In the genomic region with DNA sequence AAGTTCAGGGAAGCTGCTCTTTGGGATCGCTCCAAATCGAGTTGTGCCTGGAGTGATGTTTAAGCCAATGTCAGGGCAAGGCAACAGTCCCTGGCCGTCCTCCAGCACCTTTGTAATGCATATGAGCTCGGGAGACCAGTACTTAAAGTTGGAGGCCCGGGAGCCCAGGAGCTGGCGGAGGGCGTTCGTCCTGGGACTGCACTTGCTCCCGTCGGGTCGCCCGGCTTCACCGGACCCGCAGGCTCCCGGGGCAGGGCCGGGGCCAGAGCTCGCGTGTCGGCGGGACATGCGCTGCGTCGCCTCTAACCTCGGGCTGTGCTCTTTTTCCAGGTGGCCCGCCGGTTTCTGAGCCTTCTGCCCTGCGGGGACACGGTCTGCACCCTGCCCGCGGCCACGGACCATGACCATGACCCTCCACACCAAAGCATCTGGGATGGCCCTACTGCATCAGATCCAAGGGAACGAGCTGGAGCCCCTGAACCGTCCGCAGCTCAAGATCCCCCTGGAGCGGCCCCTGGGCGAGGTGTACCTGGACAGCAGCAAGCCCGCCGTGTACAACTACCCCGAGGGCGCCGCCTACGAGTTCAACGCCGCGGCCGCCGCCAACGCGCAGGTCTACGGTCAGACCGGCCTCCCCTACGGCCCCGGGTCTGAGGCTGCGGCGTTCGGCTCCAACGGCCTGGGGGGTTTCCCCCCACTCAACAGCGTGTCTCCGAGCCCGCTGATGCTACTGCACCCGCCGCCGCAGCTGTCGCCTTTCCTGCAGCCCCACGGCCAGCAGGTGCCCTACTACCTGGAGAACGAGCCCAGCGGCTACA, we compare ENCODE assay signal across 8 cellular contexts. TPM values are rescaled to one million over a fixed set of nuclear protein-coding genes. Genes with fewer than 3 reads are reported as not detected.
DNase-seq lines count a peak whose midpoint lies in the region; ATAC-seq and TF ChIP-seq lines count a peak whose summit lies in the region.

A gene (plus strand): TSS at position 170 of the 818 bp plus-strand sequence. CDS start 231 bp downstream, at position 401.

- H3K27ac ChIP-seq in SJCRH30 (no peak within 1 kb of the TSS), fibroblast of lung (ENCODE audit: insufficient read depth, low read length) (no peak within 1 kb of the TSS)

- no peaks in the 10 kb centered on the region for H4K20me1 ChIP-seq in fibroblast of lung (ENCODE audit: control insufficient read depth, extremely low read depth, insufficient read depth, low read length)

- ATAC-seq in GM19035 (IDR thresholded peaks at IDR 0.05; ENCODE audit: unreplicated experiment): peak; percentile 42
- peak; percentile 62 for ATAC-seq in omental fat pad (ENCODE audit: low FRiP score)
- ATAC-seq in HG03442 (IDR thresholded peaks at IDR 0.05; ENCODE audit: unreplicated experiment): no peak
- ATAC-seq in HG03097 (IDR thresholded peaks at IDR 0.05; ENCODE audit: low FRiP score, unreplicated experiment): no peak

- H3K4me3 ChIP-seq in SJCRH30 (peak within 1 kb of the TSS; percentile 15), fibroblast of lung (replicated peaks in 1 of 4; ENCODE audit: control extremely low read depth in 1 of 4, insufficient read depth in 1 of 4, low read depth in 3 of 4, low read length in 4 of 4) (peak within 1 kb of the TSS in 2 of 4 experiments; percentile 10 to 25)

- peak within 1 kb of the TSS; percentile 3 for H3K4me2 ChIP-seq in fibroblast of lung (ENCODE audit: extremely low read depth, insufficient read depth, low read length)

- no peak within 1 kb of the TSS for H3K9ac ChIP-seq in fibroblast of lung (ENCODE audit: insufficient read depth, low read length)

- H2AFZ ChIP-seq in fibroblast of lung (ENCODE audit: low read length): no peak within 1 kb of the TSS

- DNase-seq in SJCRH30 (peak in 1 of 2 experiments; percentile 15), fibroblast of lung (ENCODE audit: low read depth in 2 of 2) (peak in 1 of 2 donors; percentile 28), omental fat pad (ENCODE audit: low spot score) (peak; percentile 24), kidney tubule cell (ENCODE audit: low spot score) (no peak)
- no peak for DNase-seq in stimulated activated naive CD4-positive, alpha-beta T cell (lab: John Stamatoyannopoulos, UW)

- H3K9me3 ChIP-seq in SJCRH30 (replicated peaks): no peaks in the 10 kb centered on the region
- no peaks in the 10 kb centered on the region for H3K9me3 ChIP-seq in fibroblast of lung (ENCODE audit: control insufficient read depth, insufficient read depth, low read depth, low read length)

- H3K79me2 ChIP-seq in fibroblast of lung (ENCODE audit: control insufficient read depth, insufficient read depth, low read length): no peaks in the 10 kb centered on the region

- no peak for TF ChIP-seq CTCF in fibroblast of lung (conservative IDR thresholded peaks at IDR 0.05 in 1 of 2, IDR thresholded peaks at IDR 0.05 in 1 of 2; ENCODE audit: low read depth in 1 of 2, low read length in 2 of 2)
- TF ChIP-seq CTCF in omental fat pad (IDR thresholded peaks at IDR 0.05): no peak

- H3K36me3 ChIP-seq in SJCRH30 (no peaks in the 10 kb centered on the region), fibroblast of lung (ENCODE audit: control insufficient read depth, insufficient read depth, low read length) (no peaks in the 10 kb centered on the region)

- H3K27me3 ChIP-seq in SJCRH30: no peaks in the 10 kb centered on the region; the same call in 1 of the 2 replicates
- peaks cover 18% of the 10 kb centered on the region for H3K27me3 ChIP-seq in fibroblast of lung (ENCODE audit: control insufficient read depth, insufficient read depth, low read length)

- no peaks in the 10 kb centered on the region; the same call in 1 of the 2 replicates for H3K4me1 ChIP-seq in SJCRH30
- H3K4me1 ChIP-seq in fibroblast of lung (ENCODE audit: control insufficient read depth, extremely low read depth, insufficient read depth, low read length): no peaks in the 10 kb centered on the region

RNA-seq across cellular contexts. Expression of the gene that starts here (rescaled TPM):
- 0.03 TPM in 1 of 2 replicates, not detected in the other for total RNA-seq in SJCRH30 (2014; rRNA removed; shearing (Covaris generic))
- total RNA-seq in fibroblast of lung: 0.50 and 1.0 TPM in 2 replicates
- 0.06 and 0.35 TPM in 2 replicates for polyA plus RNA-seq in fibroblast of lung
- polyA plus RNA-seq in fibroblast of lung (2012): 0.07 and 0.29 TPM in 2 replicates
- not detected in 2 replicates for polyA minus RNA-seq in fibroblast of lung (ENCODE audit: low replicate concordance)
- 1 to 10 TPM; 2.3 to 4.9 (median 3.8) TPM for total RNA-seq in omental fat pad

Comparison
In these comparisons a context has a peak if more than half of its experiments do, and no peak if none do; other contexts are left out.
1. ATAC-seq: peak in GM19035 (single experiment) and omental fat pad (single experiment); none in HG03442 (single experiment) and HG03097 (single experiment).